Comparison of ENCODE assay signal across 20 cellular contexts in genomic region chr3:143824675-143825074, GRCh38. TPM values are rescaled to one million over a fixed set of nuclear protein-coding genes. Genes with fewer than 3 reads are reported as not detected.
DNase-seq lines count a peak whose midpoint lies in the region; ATAC-seq and TF ChIP-seq lines count a peak whose summit lies in the region.
"Had no signal": no experiment of that assay in that cellular context is flagged by ENCODE, and none has a peak within 500 bp of the region (broad histone marks: within the 10 kb centered on the region; RNA-seq: fewer than 3 reads in every experiment).

No MANE protein-coding gene starts in this region.

- no peaks in the 10 kb centered on the region for H3K36me3 ChIP-seq in fibroblast of lung (ENCODE audit: control insufficient read depth, insufficient read depth, low read length)
- H3K36me3 ChIP-seq in osteoblast (ENCODE audit: insufficient read depth, low read length): no peaks in the 10 kb centered on the region
- H3K36me3 ChIP-seq: upper lobe of right lung had no signal

- no TSS peak for BruUV-seq in MCF 10A (replicated peaks; lab: Mats Ljungman, UMichigan)

- POLR2A ChIA-PET in activated CD4-positive, alpha-beta memory T cell treated with anti-CD3 and anti-CD28 coated beads, Interleukin-2, amount 10 ng/mL, durations not matched to agents 7 days and 5 days (lab: Charles Lee): interaction anchor here (1.0 to 3.2 kb wide), 4 partner anchors 13 to 147 kb away, joined by 3 to 19 read pairs (median 7); partner anchors contain the start of genes DIPK2A and SLC9A9
- POLR2A ChIA-PET in activated CD4-positive, alpha-beta memory T cell treated with anti-CD3 and anti-CD28 coated beads for 36 hours (lab: Charles Lee): interaction anchor here (1.1 to 1.2 kb wide), 2 partner anchors 23 to 32 kb away, joined by 3 to 5 read pairs; partner anchors contain the start of gene SLC9A9
- POLR2A ChIA-PET in MCF 10A (lab: Yijun Ruan, JAX): interaction anchor here (1.2 kb wide), 1 partner anchor 47 kb away, joined by 3 read pairs; no protein-coding TSS in a partner anchor
- POLR2A ChIA-PET in CD4-positive, alpha-beta T cell (lab: Charles Lee): interaction anchor here (1.1 to 1.2 kb wide), 2 partner anchors 25 to 147 kb away, joined by 5 to 12 read pairs; partner anchors contain the start of gene DIPK2A

- TF ChIP-seq CTCF in fibroblast of lung (conservative IDR thresholded peaks at IDR 0.05 in 1 of 2, IDR thresholded peaks at IDR 0.05 in 1 of 2; ENCODE audit: low read depth in 1 of 2, low read length in 2 of 2) (no peak), osteoblast (IDR thresholded peaks at IDR 0.05; ENCODE audit: extremely low read depth, low read depth, low read length) (no peak), foreskin keratinocyte (conservative IDR thresholded peaks at IDR 0.05) (no peak), MCF 10A (IDR thresholded peaks at IDR 0.05; ENCODE audit: unreplicated experiment) (no peak)
- no peak for TF ChIP-seq CTCF in CD4-positive, alpha-beta T cell (IDR thresholded peaks at IDR 0.05)

- H3K4me2 ChIP-seq in fibroblast of lung (ENCODE audit: extremely low read depth, insufficient read depth, low read length) (peak overlapping the region; percentile 33), osteoblast (ENCODE audit: insufficient read depth, low read length) (no peak overlapping the region)

- peaks cover 42% of the 10 kb centered on the region for H3K36me3 Mint-ChIP-seq in activated CD4-positive, alpha-beta memory T cell treated with anti-CD3 and anti-CD28 coated beads, Interleukin-2, amount 10 ng/mL, durations not matched to agents 7 days and 5 days (ENCODE audit: low read depth)
- peaks cover 3% of the 10 kb centered on the region for H3K36me3 Mint-ChIP-seq in activated CD4-positive, alpha-beta memory T cell treated with anti-CD3 and anti-CD28 coated beads for 36 hours
- no peaks in the 10 kb centered on the region for H3K36me3 Mint-ChIP-seq in MCF 10A (ENCODE audit: insufficient read depth, unreplicated experiment)
- peaks cover 7% of the 10 kb centered on the region for H3K36me3 Mint-ChIP-seq in CD4-positive, alpha-beta T cell (ENCODE audit: low read depth)

- H3K9ac ChIP-seq in fibroblast of lung (ENCODE audit: insufficient read depth, low read length): no peak overlapping the region

- no peaks in the 10 kb centered on the region for H3K9me3 Mint-ChIP-seq in activated CD4-positive, alpha-beta memory T cell treated with anti-CD3 and anti-CD28 coated beads, Interleukin-2, amount 10 ng/mL, durations not matched to agents 7 days and 5 days
- no peaks in the 10 kb centered on the region for H3K9me3 Mint-ChIP-seq in activated CD4-positive, alpha-beta memory T cell treated with anti-CD3 and anti-CD28 coated beads for 36 hours
- H3K9me3 Mint-ChIP-seq in MCF 10A (ENCODE audit: unreplicated experiment): peaks cover 7% of the 10 kb centered on the region
- H3K9me3 Mint-ChIP-seq in CD4-positive, alpha-beta T cell: peaks cover 4% of the 10 kb centered on the region

- no peaks in the 10 kb centered on the region for H3K4me1 ChIP-seq in fibroblast of lung (ENCODE audit: control insufficient read depth, extremely low read depth, insufficient read depth, low read length)
- H3K4me1 ChIP-seq in osteoblast (ENCODE audit: insufficient read depth, low read length): no peaks in the 10 kb centered on the region
- no peaks in the 10 kb centered on the region for H3K4me1 ChIP-seq in foreskin keratinocyte

- no peaks in the 10 kb centered on the region for H3K9me3 ChIP-seq in fibroblast of lung (ENCODE audit: control insufficient read depth, insufficient read depth, low read depth, low read length)
- H3K9me3 ChIP-seq in osteoblast (ENCODE audit: low read depth, low read length): no peaks in the 10 kb centered on the region
- H3K9me3 ChIP-seq in CD4-positive, alpha-beta T cell (ENCODE audit: control insufficient read depth, low read length): no peaks in the 10 kb centered on the region
- H3K9me3 ChIP-seq: upper lobe of right lung had no signal

- H3K4me3 Mint-ChIP-seq in activated CD4-positive, alpha-beta memory T cell treated with anti-CD3 and anti-CD28 coated beads, Interleukin-2, amount 10 ng/mL, durations not matched to agents 7 days and 5 days: no peak overlapping the region
- no peak overlapping the region for H3K4me3 Mint-ChIP-seq in activated CD4-positive, alpha-beta memory T cell treated with anti-CD3 and anti-CD28 coated beads for 36 hours
- no peak overlapping the region for H3K4me3 Mint-ChIP-seq in MCF 10A (ENCODE audit: unreplicated experiment)
- H3K4me3 Mint-ChIP-seq in CD4-positive, alpha-beta T cell: no peak overlapping the region
- H3K4me3 Mint-ChIP-seq: activated CD8-positive, alpha-beta T cell treated with anti-CD3 and anti-CD28 coated beads, Interleukin-2, amount 10 ng/mL, durations not matched to agents 7 days and 5 days; memory B cell had no signal

- H4K20me1 ChIP-seq in fibroblast of lung (ENCODE audit: control insufficient read depth, extremely low read depth, insufficient read depth, low read length): no peaks in the 10 kb centered on the region
- H4K20me1 ChIP-seq in osteoblast (ENCODE audit: insufficient read depth, low read length): no peaks in the 10 kb centered on the region

- no peaks in the 10 kb centered on the region for H3K79me2 ChIP-seq in fibroblast of lung (ENCODE audit: control insufficient read depth, insufficient read depth, low read length)
- H3K79me2 ChIP-seq in osteoblast (ENCODE audit: insufficient read depth, low read length): no peaks in the 10 kb centered on the region

- H2AFZ ChIP-seq in fibroblast of lung (ENCODE audit: low read length): no peak overlapping the region
- peak overlapping the region; percentile 15 for H2AFZ ChIP-seq in osteoblast (ENCODE audit: low read length)

- DNase-seq in activated CD4-positive, alpha-beta memory T cell treated with anti-CD3 and anti-CD28 coated beads, Interleukin-2, amount 10 ng/mL, durations not matched to agents 7 days and 5 days: no peak
- no peak for DNase-seq in activated CD4-positive, alpha-beta memory T cell treated with anti-CD3 and anti-CD28 coated beads for 36 hours
- DNase-seq in NCI-H446 (lab: John Stamatoyannopoulos, UW) (peak; percentile 59 to 74), fibroblast of lung (ENCODE audit: low read depth in 2 of 2) (no peak), osteoblast (ENCODE audit: insufficient read length, low spot score, missing footprints) (no peak), foreskin keratinocyte (no peak), MCF 10A (ENCODE audit: unreplicated experiment) (no peak)
- DNase-seq in CD4-positive, alpha-beta T cell: no peak
- DNase-seq: 8988T; activated CD8-positive, alpha-beta T cell treated with anti-CD3 and anti-CD28 coated beads, Interleukin-2, amount 10 ng/mL, durations not matched to agents 7 days and 5 days; activated naive CD4-positive, alpha-beta T cell; anterior cingulate cortex; dorsolateral prefrontal cortex; glutamatergic neuron; HCEC 1CT; naive thymus-derived CD4-positive, alpha-beta T cell; NCI-H748 treated with DMSO at 0.1 percent for 48 hours; upper lobe of right lung had no signal

- H3K27ac Mint-ChIP-seq in activated CD4-positive, alpha-beta memory T cell treated with anti-CD3 and anti-CD28 coated beads, Interleukin-2, amount 10 ng/mL, durations not matched to agents 7 days and 5 days: peak overlapping the region; percentile 24
- no peak overlapping the region for H3K27ac Mint-ChIP-seq in activated CD4-positive, alpha-beta memory T cell treated with anti-CD3 and anti-CD28 coated beads for 36 hours
- no peak overlapping the region for H3K27ac Mint-ChIP-seq in MCF 10A (ENCODE audit: low read depth, unreplicated experiment)
- H3K27ac Mint-ChIP-seq in CD4-positive, alpha-beta T cell: no peak overlapping the region
- H3K27ac Mint-ChIP-seq: memory B cell had no signal

- H3K4me1 Mint-ChIP-seq in activated CD4-positive, alpha-beta memory T cell treated with anti-CD3 and anti-CD28 coated beads, Interleukin-2, amount 10 ng/mL, durations not matched to agents 7 days and 5 days: peaks cover 52% of the 10 kb centered on the region
- H3K4me1 Mint-ChIP-seq in activated CD4-positive, alpha-beta memory T cell treated with anti-CD3 and anti-CD28 coated beads for 36 hours (ENCODE audit: low read depth): peaks cover 49% of the 10 kb centered on the region
- H3K4me1 Mint-ChIP-seq in MCF 10A (ENCODE audit: insufficient read depth, unreplicated experiment): peaks cover 8% of the 10 kb centered on the region
- H3K4me1 Mint-ChIP-seq in CD4-positive, alpha-beta T cell (ENCODE audit: low read depth): peaks cover 54% of the 10 kb centered on the region

- intact Hi-C loops in activated CD4-positive, alpha-beta memory T cell treated with anti-CD3 and anti-CD28 coated beads for 36 hours (cut with micrococcal nuclease): loop anchor here (1.0 to 2.0 kb wide), 4 partner anchors 11 to 147 kb away; partner anchors contain the start of genes DIPK2A and SLC9A9
- intact Hi-C loops in MCF 10A (cut with micrococcal nuclease): no loop called here
- intact Hi-C loops in CD4-positive, alpha-beta T cell (cut with DNase I, micrococcal nuclease): loop anchor here in 1 of 2 experiments (1.0 kb wide), 1 partner anchor 24 kb away; the partner anchor contains the start of gene SLC9A9

- H3K4me3 ChIP-seq in fibroblast of lung (replicated peaks in 1 of 4; ENCODE audit: control extremely low read depth in 1 of 4, insufficient read depth in 1 of 4, low read depth in 3 of 4, low read length in 4 of 4) (no peak overlapping the region), osteoblast (ENCODE audit: insufficient read depth, low read length) (no peak overlapping the region)
- H3K4me3 ChIP-seq: dorsolateral prefrontal cortex, upper lobe of right lung had no signal

- no peak for ATAC-seq in foreskin keratinocyte
- no peak for ATAC-seq in CD4-positive, alpha-beta T cell (ENCODE audit: poor library complexity)
- ATAC-seq: sciatic nerve, upper lobe of right lung had no signal

- CTCF ChIA-PET in activated CD4-positive, alpha-beta memory T cell treated with anti-CD3 and anti-CD28 coated beads, Interleukin-2, amount 10 ng/mL, durations not matched to agents 7 days and 5 days (lab: Charles Lee): interaction anchor here (0.6 to 1.3 kb wide), 2 partner anchors 71 to 147 kb away, joined by 3 to 4 read pairs; partner anchors contain the start of gene DIPK2A
- CTCF ChIA-PET in activated CD4-positive, alpha-beta memory T cell treated with anti-CD3 and anti-CD28 coated beads for 36 hours (lab: Charles Lee): interaction anchor here (0.7 kb wide), 1 partner anchor 151 kb away, joined by 3 read pairs; no protein-coding TSS in a partner anchor
- CTCF ChIA-PET in MCF 10A (lab: Yijun Ruan, JAX): interaction anchor here (0.6 kb wide), 1 partner anchor 983 kb away, joined by 3 read pairs; no protein-coding TSS in a partner anchor
- CTCF ChIA-PET in CD4-positive, alpha-beta T cell (lab: Charles Lee): no interaction called here

- H3K27me3 Mint-ChIP-seq in activated CD4-positive, alpha-beta memory T cell treated with anti-CD3 and anti-CD28 coated beads, Interleukin-2, amount 10 ng/mL, durations not matched to agents 7 days and 5 days: no peaks in the 10 kb centered on the region
- no peaks in the 10 kb centered on the region for H3K27me3 Mint-ChIP-seq in activated CD4-positive, alpha-beta memory T cell treated with anti-CD3 and anti-CD28 coated beads for 36 hours
- no peaks in the 10 kb centered on the region for H3K27me3 Mint-ChIP-seq in MCF 10A (ENCODE audit: insufficient read depth, unreplicated experiment)
- no peaks in the 10 kb centered on the region for H3K27me3 Mint-ChIP-seq in CD4-positive, alpha-beta T cell
- H3K27me3 Mint-ChIP-seq: memory B cell; naive thymus-derived CD4-positive, alpha-beta T cell had no signal

- H3K27me3 ChIP-seq in fibroblast of lung (ENCODE audit: control insufficient read depth, insufficient read depth, low read length) (no peaks in the 10 kb centered on the region), osteoblast (ENCODE audit: insufficient read depth, low read length) (no peaks in the 10 kb centered on the region), foreskin keratinocyte (no peaks in the 10 kb centered on the region)
- H3K27me3 ChIP-seq in CD4-positive, alpha-beta T cell (ENCODE audit: control insufficient read depth, insufficient read depth, low read length): no peaks in the 10 kb centered on the region
- H3K27me3 ChIP-seq: dorsolateral prefrontal cortex, upper lobe of right lung had no signal

- H3K27ac ChIP-seq in fibroblast of lung (ENCODE audit: insufficient read depth, low read length): no peak overlapping the region
- H3K27ac ChIP-seq in osteoblast (ENCODE audit: low read depth, low read length): no peak overlapping the region
- H3K27ac ChIP-seq in foreskin keratinocyte: no peak overlapping the region
- H3K27ac ChIP-seq in CD4-positive, alpha-beta T cell (ENCODE audit: low read depth, low read length): no peak overlapping the region
- H3K27ac ChIP-seq: upper lobe of right lung had no signal

RNA-seq across cellular contexts. Expression of gene SLC9A9, which starts 23.6 kb away (rescaled TPM):
- 10 to 100 TPM; 16.9 to 18.5 TPM for total RNA-seq in activated CD4-positive, alpha-beta memory T cell treated with anti-CD3 and anti-CD28 coated beads, Interleukin-2, amount 10 ng/mL, durations not matched to agents 7 days and 5 days
- total RNA-seq in activated CD4-positive, alpha-beta memory T cell treated with anti-CD3 and anti-CD28 coated beads for 36 hours: 1 to 10 TPM; 1.3 to 1.6 TPM
- total RNA-seq in fibroblast of lung (33.9 and 74.0 TPM in 2 replicates), osteoblast (6.5 and 8.3 TPM in 2 replicates), foreskin keratinocyte (1.9 and 2.0 TPM in 2 replicates), MCF 10A (2022) (2.0 and 2.2 TPM in 2 replicates)
- polyA plus RNA-seq in fibroblast of lung (14.3 and 17.1 TPM in 2 replicates), foreskin keratinocyte (1.3 and 1.4 TPM in 2 replicates)
- polyA plus RNA-seq in fibroblast of lung (2012): 11.4 and 12.8 TPM in 2 replicates
- polyA minus RNA-seq in fibroblast of lung (ENCODE audit: low replicate concordance): 16.8 and 28.5 TPM in 2 replicates
- 10 to 100 TPM; 12.2 TPM for total RNA-seq in CD4-positive, alpha-beta T cell

Comparison
In these comparisons a context has a peak if more than half of its experiments do, and no peak if none do; other contexts are left out.
1. DNase-seq: peak in NCI-H446 (2 of 2); none in activated CD4-positive, alpha-beta memory T cell treated with anti-CD3 and anti-CD28 coated beads, Interleukin-2, amount 10 ng/mL, durations not matched to agents 7 days and 5 days (single experiment), activated CD4-positive, alpha-beta memory T cell treated with anti-CD3 and anti-CD28 coated beads for 36 hours (single experiment), fibroblast of lung (0 of 2), osteoblast (single experiment), foreskin keratinocyte (0 of 2), MCF 10A (single experiment) and CD4-positive, alpha-beta T cell (0 of 10).